In the genomic region with DNA sequence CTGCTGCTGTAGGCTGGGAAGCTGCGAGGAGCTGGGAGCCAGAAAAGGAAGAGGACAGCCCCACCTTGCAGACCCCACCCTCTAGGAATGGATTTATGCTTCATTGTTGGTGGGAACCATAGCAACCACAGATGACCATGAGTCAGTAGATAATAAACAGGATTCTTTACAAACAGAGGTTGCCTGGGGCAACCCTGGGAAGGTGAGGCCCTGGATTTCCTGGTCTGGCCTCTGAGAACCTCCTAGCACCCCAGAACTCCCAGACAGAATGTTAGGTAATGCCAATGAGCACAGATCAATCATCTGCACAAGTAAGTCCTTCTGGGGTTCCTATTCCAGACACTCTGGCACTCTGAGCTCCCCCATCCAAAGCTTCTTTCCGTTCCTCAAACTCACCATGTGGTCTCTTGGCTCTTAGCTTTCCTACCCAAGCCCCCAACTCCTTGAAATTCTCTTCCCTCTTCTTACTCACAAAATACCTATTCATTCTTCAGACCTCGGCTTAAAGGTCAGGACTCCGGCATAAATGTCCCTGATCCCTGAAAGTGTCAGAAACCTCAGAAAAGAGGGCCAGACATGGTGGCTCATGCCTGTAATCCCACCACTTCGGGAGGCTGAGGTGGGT, we compare ENCODE assay signal across 9 cellular contexts. TPM values are rescaled to one million over a fixed set of nuclear protein-coding genes. Genes with fewer than 3 reads are reported as not detected.
DNase-seq lines count a peak whose midpoint lies in the region; ATAC-seq and TF ChIP-seq lines count a peak whose summit lies in the region.
"Had no signal": no experiment of that assay in that cellular context is flagged by ENCODE, and none has a peak within 500 bp of the region (broad histone marks: within the 10 kb centered on the region; RNA-seq: fewer than 3 reads in every experiment).

No MANE protein-coding gene starts in this region.

- peaks cover 31% of the 10 kb centered on the region for H3K4me1 ChIP-seq in adipocyte (ENCODE audit: control insufficient read depth, insufficient read depth, low read length)
- peaks cover 38% of the 10 kb centered on the region for H3K4me1 ChIP-seq in hepatocyte (ENCODE audit: insufficient read depth)
- peaks cover 6 to 18% (median 15%) of the 10 kb centered on the region in 4 donors for H3K4me1 ChIP-seq in upper lobe of left lung

- peak in 1 of 4 donors; percentile 77 for TF ChIP-seq EP300 in upper lobe of left lung (IDR thresholded peaks at IDR 0.05)

- H3K27ac ChIP-seq in hepatocyte (peak overlapping the region; percentile 98), upper lobe of left lung (peak overlapping the region in 3 of 4 donors; percentile 59 to 82 (median 66))

- H3K9me3 ChIP-seq in adipocyte (ENCODE audit: control insufficient read depth, low read length): no peaks in the 10 kb centered on the region
- no peaks in the 10 kb centered on the region for H3K9me3 ChIP-seq in hepatocyte (ENCODE audit: low read depth)
- no peaks in the 10 kb centered on the region for H3K9me3 ChIP-seq in upper lobe of left lung

- no peaks in the 10 kb centered on the region for H4K20me1 ChIP-seq in hepatocyte (ENCODE audit: insufficient read depth, poor library complexity, severe bottlenecking)
- H4K20me1 ChIP-seq: BLaER1 treated with 17β-estradiol and CSF1 and Interleukin-3, amounts not matched to agents 10 nM and 100 nM had no signal

- no peak for TF ChIP-seq CTCF in hepatocyte (IDR thresholded peaks at IDR 0.05; ENCODE audit: poor library complexity)
- TF ChIP-seq CTCF in upper lobe of left lung (IDR thresholded peaks at IDR 0.05): no peak

- H3K4me3 ChIP-seq in adipocyte (ENCODE audit: low read length): no peak overlapping the region
- H3K4me3 ChIP-seq in hepatocyte: no peak overlapping the region
- H3K4me3 ChIP-seq in upper lobe of left lung: no peak overlapping the region
- H3K4me3 ChIP-seq: BLaER1 treated with 17β-estradiol and CSF1 and Interleukin-3, amounts not matched to agents 10 nM and 100 nM had no signal

- H3K79me2 ChIP-seq in hepatocyte: no peaks in the 10 kb centered on the region

- no peaks in the 10 kb centered on the region for H3K36me3 ChIP-seq in adipocyte (ENCODE audit: control insufficient read depth, insufficient read depth, low read length, severe bottlenecking)
- H3K36me3 ChIP-seq in hepatocyte (replicated peaks; ENCODE audit: insufficient read depth, low read depth): no peaks in the 10 kb centered on the region
- H3K36me3 ChIP-seq in upper lobe of left lung: no peaks in the 10 kb centered on the region
- H3K36me3 ChIP-seq: BLaER1 treated with 17β-estradiol and CSF1 and Interleukin-3, amounts not matched to agents 10 nM and 100 nM had no signal

- peak; percentile 69 to 88 for ATAC-seq in upper lobe of left lung (ENCODE audit: low FRiP score in 2 of 2)

- H3K9me2 ChIP-seq in hepatocyte (replicated peaks; ENCODE audit: insufficient read depth): no peaks in the 10 kb centered on the region

- 68% methylated on average over 5 of the region's 5 CpGs for WGBS in hepatocyte (ENCODE audit: low lambda C conversion rate, missing lambda C conversion rate)
- WGBS in upper lobe of left lung, 2 donors: 77 to 86% methylated on average over 5 of the region's 5 CpGs

- DNase-seq in NOMO-1 treated with DMSO at 0.1 percent for 48 hours (lab: John Stamatoyannopoulos, UW; ENCODE audit: unreplicated experiment) (peak; percentile 19), NOMO-1 treated with dmso at 0.1 percent for 144 hours (lab: John Stamatoyannopoulos, UW; ENCODE audit: unreplicated experiment) (no peak), adipocyte (ENCODE audit: low read depth) (peak; percentile 79), hepatocyte (ENCODE audit: low spot score) (peak; percentile 91), upper lobe of left lung (no peak), NCI-H2227 treated with DMSO at 0.1 percent for 48 hours (lab: John Stamatoyannopoulos, UW) (no peak), SHP77 treated with DMSO at 0.1 percent for 48 hours (lab: John Stamatoyannopoulos, UW) (no peak), D341Med (ENCODE audit: low spot score) (no peak)

- peak overlapping the region; percentile 60 for H3K4me2 ChIP-seq in hepatocyte

- no peak overlapping the region for H3K9ac ChIP-seq in adipocyte (ENCODE audit: low read length)
- H3K9ac ChIP-seq: BLaER1 treated with 17β-estradiol and CSF1 and Interleukin-3, amounts not matched to agents 10 nM and 100 nM had no signal

- no peaks in the 10 kb centered on the region for H3K27me3 ChIP-seq in adipocyte (replicated peaks; ENCODE audit: control insufficient read depth, insufficient read depth, low read length)
- H3K27me3 ChIP-seq in hepatocyte: no peaks in the 10 kb centered on the region
- H3K27me3 ChIP-seq in upper lobe of left lung: no peaks in the 10 kb centered on the region
- H3K27me3 ChIP-seq: BLaER1 treated with 17β-estradiol and CSF1 and Interleukin-3, amounts not matched to agents 10 nM and 100 nM had no signal

- no peak for TF ChIP-seq POLR2A in upper lobe of left lung (IDR thresholded peaks at IDR 0.05)

- no peak overlapping the region for H2AFZ ChIP-seq in hepatocyte

RNA-seq across cellular contexts. Expression of a gene that starts 15.2 kb away (rescaled TPM):
- total RNA-seq in hepatocyte (36.3 and 85.7 TPM in 2 replicates), upper lobe of left lung (1 to 10 TPM in 5 of 6 donors, not detected in 1; 1.1 to 4.8 (median 2.1) TPM)
- 43.6 and 52.2 TPM in 2 replicates for polyA plus RNA-seq in hepatocyte

RNA-seq across cellular contexts. Expression of a gene that starts 46.6 kb away (rescaled TPM):
- total RNA-seq in hepatocyte (110 and 147 TPM in 2 replicates), upper lobe of left lung (100 to 1,000 TPM; 140 to 425 (median 202) TPM)
- 168 and 188 TPM in 2 replicates for polyA plus RNA-seq in hepatocyte

Comparison
In these comparisons a context has a peak if more than half of its experiments do, and no peak if none do; other contexts are left out.
1. DNase-seq: peak in NOMO-1 treated with DMSO at 0.1 percent for 48 hours (single experiment), adipocyte (single experiment) and hepatocyte (single experiment); none in NOMO-1 treated with dmso at 0.1 percent for 144 hours (single experiment), upper lobe of left lung (0 of 2), NCI-H2227 treated with DMSO at 0.1 percent for 48 hours (single experiment), SHP77 treated with DMSO at 0.1 percent for 48 hours (single experiment) and D341Med (single experiment).